Comparison of ENCODE assay signal across 8 cellular contexts in the genomic region with DNA sequence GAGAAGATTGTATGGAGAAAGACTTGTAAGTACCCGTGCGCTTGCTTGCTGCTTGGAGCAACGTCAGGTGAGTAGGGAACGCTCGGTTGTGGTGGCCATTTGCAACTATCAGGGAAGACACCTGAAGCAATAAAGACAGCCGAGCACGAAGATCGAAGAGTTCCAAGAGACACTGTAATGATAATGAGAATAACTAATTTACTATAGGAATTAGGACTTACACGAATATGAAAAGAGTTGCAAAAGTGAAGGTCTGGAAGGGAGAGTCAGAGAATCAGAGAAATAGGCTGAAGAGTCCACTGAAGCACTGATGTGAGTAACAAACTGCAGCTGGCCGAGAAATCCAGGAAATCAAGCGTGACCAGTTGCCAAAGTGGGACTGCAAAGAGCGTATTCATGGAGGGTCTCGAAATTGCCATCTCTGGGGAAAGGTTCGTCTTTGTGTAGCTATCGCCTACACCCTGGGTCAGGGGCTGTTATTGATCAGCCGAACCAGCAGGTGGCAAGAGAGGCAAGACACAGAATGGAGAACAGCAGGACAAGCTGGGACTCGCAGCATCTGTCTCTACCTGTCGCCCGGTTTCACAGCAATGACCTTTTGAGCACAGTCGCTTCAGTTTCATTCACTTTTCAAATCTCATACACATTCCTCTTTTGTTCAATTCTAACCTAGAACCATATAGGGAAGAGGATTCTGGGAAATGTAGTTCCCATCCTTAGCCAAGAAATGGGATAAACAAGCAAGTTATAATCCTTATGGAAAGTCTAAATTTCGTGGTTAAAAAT. TPM values are rescaled to one million over a fixed set of nuclear protein-coding genes. Genes with fewer than 3 reads are reported as not detected.
DNase-seq lines count a peak whose midpoint lies in the region; FAIRE-seq and TF ChIP-seq lines count a peak whose summit lies in the region.

No MANE protein-coding gene starts in this region.

- H3K9ac ChIP-seq in ES-I3 (ENCODE audit: low read depth, low read length) = peak overlapping the region; percentile 89

- CTCF ChIA-PET in RWPE1 (lab: Yijun Ruan, JAX) = interaction anchor here (0.5 to 1.7 kb wide), 19 partner anchors 10 to 1164 kb away, joined by 3 to 9 read pairs (median 4); no protein-coding TSS in a partner anchor

- H3K36me3 ChIP-seq in ES-I3 (ENCODE audit: insufficient read depth, low read length) = no peaks in the 10 kb centered on the region
- H3K36me3 ChIP-seq in neutrophil = no peaks in the 10 kb centered on the region
- no peaks in the 10 kb centered on the region for H3K36me3 ChIP-seq in testis (ENCODE audit: low read depth, missing control alignments)

- H3K9me3 ChIP-seq in ES-I3 (ENCODE audit: control insufficient read depth, insufficient read depth, low read length) (no peaks in the 10 kb centered on the region), neutrophil (no peaks in the 10 kb centered on the region), testis (no peaks in the 10 kb centered on the region)

- POLR2A ChIA-PET in RWPE1 (lab: Yijun Ruan, JAX; ENCODE audit: low non-redundant PET) = no interaction called here

- TF ChIP-seq POLR2A in H54 (IDR thresholded peaks at IDR 0.05; ENCODE audit: low read depth, low read length) (no peak), testis (IDR thresholded peaks at IDR 0.05) (no peak)

- H3K27ac ChIP-seq in RWPE1 (no peak overlapping the region), neutrophil (no peak overlapping the region), testis (no peak overlapping the region)

- intact Hi-C loops in testis (cut with DNase I; ENCODE audit: low total_unique reads) = loop anchor here (5.0 kb wide), 1 partner anchor 164 kb away; no protein-coding TSS in a partner anchor

- TF ChIP-seq CTCF in LNCAP (IDR thresholded peaks at IDR 0.05) (peak; percentile 83), RWPE1 (conservative IDR thresholded peaks at IDR 0.05; ENCODE audit: low read depth) (peak; percentile 90), neutrophil (IDR thresholded peaks at IDR 0.05) (peak; percentile 84), testis (IDR thresholded peaks at IDR 0.05) (peak; percentile 68 to 76 (median 71))

- WGBS in testis, 2 donors = 2% methylated on average over 21 of the region's 21 CpGs

- H3K27me3 ChIP-seq in neutrophil (no peaks in the 10 kb centered on the region), testis (no peaks in the 10 kb centered on the region)

- DNase-seq in H54 (ENCODE audit: insufficient read length, low spot score) (peak; percentile 49), RWPE1 (ENCODE audit: low spot score) (peak; percentile 75), frontal cortex (ENCODE audit: low spot score in 2 of 2) (peak; percentile 47 to 56), testis (peak; percentile 81)
- peak; percentile 89 for DNase-seq in activated effector memory CD4-positive, alpha-beta T cell treated with anti-CD3 and anti-CD28 coated beads, Interleukin-2, amount 50 U/mL, for 16 hours

- no peaks in the 10 kb centered on the region for H3K4me1 ChIP-seq in ES-I3 (ENCODE audit: insufficient read depth, low read length)
- H3K4me1 ChIP-seq in neutrophil (ENCODE audit: control insufficient read depth in 1 of 2, insufficient read depth in 1 of 2, low read depth in 1 of 2, low read length in 1 of 2) = peaks cover 11 to 12% of the 10 kb centered on the region in 2 experiments
- no peaks in the 10 kb centered on the region for H3K4me1 ChIP-seq in testis

- H3K4me3 ChIP-seq in neutrophil (ENCODE audit: low read depth in 1 of 2, low read length in 1 of 2) = peak overlapping the region; percentile 51 to 61
- peak overlapping the region; percentile 33 to 41 for H3K4me3 ChIP-seq in testis

- FAIRE-seq in H54 (lab: Jason Lieb, UNC) = peak; percentile 95
- FAIRE-seq in frontal cortex (lab: Jason Lieb, UNC) = no peak

RNA-seq across cellular contexts. Expression of gene PTP4A1, which starts 26.2 kb away (rescaled TPM):
- total RNA-seq in frontal cortex (75.4 TPM), testis (10 to 100 TPM; 39.6 to 83.5 TPM)
- polyA plus RNA-seq in testis (ENCODE audit: insufficient read depth, low read depth, low replicate concordance) = 74.9 TPM

RNA-seq across cellular contexts. Expression of gene PHF3, which starts 37.2 kb away (rescaled TPM):
- total RNA-seq in frontal cortex (99.1 TPM), testis (10 to 100 TPM; 76.1 to 82.4 TPM)
- 18.7 TPM for polyA plus RNA-seq in testis (ENCODE audit: insufficient read depth, low read depth, low replicate concordance)
